31 cellular contexts compared by ENCODE assay signal in genomic region chr20:61801857-61802442, GRCh38.
"Had no signal": no experiment of that assay in that cellular context is flagged by ENCODE, and none has a peak within 500 bp of the region (broad histone marks: within the 10 kb centered on the region; RNA-seq: fewer than 3 reads in every experiment).

No MANE protein-coding gene starts in this region.

- H3K36me3 ChIP-seq: brain microvascular endothelial cell, cardiac muscle cell, SJSA1 had no signal

- DNase-seq: activated CD4-positive, alpha-beta T cell treated with anti-CD3 and anti-CD28 coated beads for 48 hours; activated CD4-positive, alpha-beta T cell treated with anti-CD3 and anti-CD28 coated beads, Interleukin-2, amount 50 U/mL, for 4 hours; activated CD4-positive, CD25-positive, alpha-beta regulatory T cell treated with anti-CD3 and anti-CD28 coated beads, Interleukin-2, amount 50 U/mL, for 72 hours; activated CD8-positive, alpha-beta memory T cell treated with anti-CD3 and anti-CD28 coated beads, Interleukin-2, amount 10 ng/mL, durations not matched to agents 7 days and 5 days; activated effector memory CD4-positive, alpha-beta T cell treated with anti-CD3 and anti-CD28 coated beads, Interleukin-2, amount 50 U/mL, for 16 hours; activated naive CD4-positive, alpha-beta T cell treated with Interleukin-2 at 50 U/mL for 16 hours; activated naive CD8-positive, alpha-beta T cell treated with anti-CD3 and anti-CD28 coated beads, Interleukin-2, amount 50 U/mL, for 24 hours; activated T-cell treated with anti-CD3 and anti-CD28 coated beads, Interleukin-2, amount 50 U/mL, for 4 hours; amniotic stem cell; brain microvascular endothelial cell; KG1; NCI-H1092; NCI-H1417; NCI-H1694; NCI-H2029; NCI-H2107; NCI-H2171 treated with DMSO at 0.1 percent for 48 hours; NCI-H226; NCI-H526; NCI-H82; OCI-M1; RPMI8226; T-helper 9 cell had no signal

- H3K4me3 Mint-ChIP-seq: activated CD8-positive, alpha-beta memory T cell treated with anti-CD3 and anti-CD28 coated beads, Interleukin-2, amount 10 ng/mL, durations not matched to agents 7 days and 5 days; activated naive CD8-positive, alpha-beta T cell treated with anti-CD3 and anti-CD28 coated beads, Interleukin-2, amount 50 U/mL, for 24 hours; activated T-cell treated with anti-CD3 and anti-CD28 coated beads, Interleukin-2, amount 50 U/mL, for 4 hours; T-helper 1 cell treated with Interleukin-12 subunit alpha and Interleukin-12 subunit beta and Interleukin-4 antibody, amounts not matched to agents 30 μg/mL and 1 μg/mL, for 36 hours; WTC11 had no signal

- H3K9me3 Mint-ChIP-seq: activated naive CD4-positive, alpha-beta T cell treated with anti-CD3 and anti-CD28 coated beads, Interleukin-2, amount 50 U/mL, for 72 hours; activated naive CD8-positive, alpha-beta T cell treated with anti-CD3 and anti-CD28 coated beads, Interleukin-2, amount 50 U/mL, for 24 hours; activated T-cell treated with anti-CD3 and anti-CD28 coated beads, Interleukin-2, amount 50 U/mL, for 4 hours; T-helper 1 cell treated with Interleukin-12 subunit alpha and Interleukin-12 subunit beta and Interleukin-4 antibody, amounts not matched to agents 30 μg/mL and 1 μg/mL, for 36 hours; WTC11 had no signal

- H3K9me3 ChIP-seq: SJSA1 had no signal

- H3K4me1 Mint-ChIP-seq: activated CD8-positive, alpha-beta memory T cell treated with anti-CD3 and anti-CD28 coated beads, Interleukin-2, amount 10 ng/mL, durations not matched to agents 7 days and 5 days; activated naive CD8-positive, alpha-beta T cell treated with anti-CD3 and anti-CD28 coated beads, Interleukin-2, amount 50 U/mL, for 24 hours had no signal

- H3K27ac Mint-ChIP-seq: activated CD8-positive, alpha-beta memory T cell treated with anti-CD3 and anti-CD28 coated beads, Interleukin-2, amount 10 ng/mL, durations not matched to agents 7 days and 5 days; activated naive CD4-positive, alpha-beta T cell treated with anti-CD3 and anti-CD28 coated beads, Interleukin-2, amount 50 U/mL, for 72 hours; activated naive CD8-positive, alpha-beta T cell treated with anti-CD3 and anti-CD28 coated beads, Interleukin-2, amount 50 U/mL, for 24 hours; T-helper 1 cell treated with Interleukin-12 subunit alpha and Interleukin-12 subunit beta and Interleukin-4 antibody, amounts not matched to agents 30 μg/mL and 1 μg/mL, for 36 hours; WTC11 had no signal

- H3K36me3 Mint-ChIP-seq: activated CD8-positive, alpha-beta memory T cell treated with anti-CD3 and anti-CD28 coated beads, Interleukin-2, amount 10 ng/mL, durations not matched to agents 7 days and 5 days; activated naive CD4-positive, alpha-beta T cell treated with anti-CD3 and anti-CD28 coated beads, Interleukin-2, amount 50 U/mL, for 72 hours; WTC11 had no signal

- H3K27ac ChIP-seq: brain microvascular endothelial cell, cardiac muscle cell, SJSA1 had no signal

- H3K4me3 ChIP-seq: cardiac muscle cell, SJSA1 had no signal

- H3K27me3 ChIP-seq: cardiac muscle cell, SJSA1 had no signal

- ATAC-seq: activated CD8-positive, alpha-beta memory T cell treated with anti-CD3 and anti-CD28 coated beads, Interleukin-2, amount 10 ng/mL, durations not matched to agents 7 days and 5 days; activated naive CD4-positive, alpha-beta T cell treated with anti-CD3 and anti-CD28 coated beads, Interleukin-2, amount 50 U/mL, for 72 hours; activated naive CD8-positive, alpha-beta T cell treated with anti-CD3 and anti-CD28 coated beads, Interleukin-2, amount 50 U/mL, for 24 hours; activated T-cell treated with anti-CD3 and anti-CD28 coated beads, Interleukin-2, amount 50 U/mL, for 4 hours; Panc1; Right ventricle myocardium inferior; SK-N-SH treated with all-trans-retinoic acid at 6 μM for 48 hours; WTC11 had no signal
